ENCODE assay signal across 9 cellular contexts in the genomic region with DNA sequence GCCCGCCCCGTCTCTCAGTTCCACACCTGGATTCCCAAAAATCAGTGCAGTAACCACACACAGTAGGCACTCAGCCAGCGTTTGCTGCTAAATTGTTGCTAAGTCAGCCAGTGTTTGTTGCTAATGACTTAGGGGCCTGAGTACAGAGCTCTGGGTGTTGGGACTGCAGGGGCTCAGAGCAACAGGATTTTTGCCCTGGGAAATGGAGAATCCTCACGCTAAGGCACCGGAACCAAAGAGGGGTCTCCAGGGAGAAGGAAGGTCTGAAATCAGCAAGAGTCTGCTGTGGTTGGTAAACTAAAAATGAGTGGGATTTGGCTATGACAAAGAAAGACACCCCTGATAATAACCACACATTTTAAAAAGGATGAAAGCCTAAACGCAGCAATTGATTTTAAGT. TPM values are rescaled to one million over a fixed set of nuclear protein-coding genes. Genes with fewer than 3 reads are reported as not detected.
"Had no signal": no experiment of that assay in that cellular context is flagged by ENCODE, and none has a peak within 500 bp of the region (broad histone marks: within the 10 kb centered on the region; RNA-seq: fewer than 3 reads in every experiment).

No MANE protein-coding gene starts in this region.

- H3K4me3 ChIP-seq: GM23338, HAP-1 had no signal

- H3K4me1 ChIP-seq: HAP-1 had no signal

- H3K4me2 ChIP-seq: GM23338, KMS-11 had no signal

- H3K9me3 ChIP-seq: HAP-1 had no signal

- H3K27ac ChIP-seq: HL-60, KMS-11 had no signal

- ATAC-seq: GM23338 had no signal

- DNase-seq: H7, HFFc6, KBM-7 had no signal

- H3K9ac ChIP-seq: KMS-11 had no signal

- H2AFZ ChIP-seq: GM23338 had no signal

- H3K36me3 ChIP-seq: HAP-1 had no signal

RNA-seq across cellular contexts. Expression of gene ALX4, which starts 22.7 kb away (rescaled TPM):
- total RNA-seq: GM23338, H7, HT1080, IMR-90 had no signal
- polyA plus RNA-seq: GM23338, IMR-90 had no signal
